Comparison of ENCODE assay signal across 1 cellular context in genomic region chr3:177611781-177612389, GRCh38.
TF ChIP-seq lines count a peak whose summit lies in the region.

No MANE protein-coding gene starts in this region.

TF ChIP-seq in IMR-90, 13 proteins besides CTCF, POLR2A, EP300 and RAD21:
- TF ChIP-seq MAZ (IDR thresholded peaks at IDR 0.05; ENCODE audit: borderline replicate concordance, low read depth, low read length), result no peak
- TF ChIP-seq, protein P1, sequence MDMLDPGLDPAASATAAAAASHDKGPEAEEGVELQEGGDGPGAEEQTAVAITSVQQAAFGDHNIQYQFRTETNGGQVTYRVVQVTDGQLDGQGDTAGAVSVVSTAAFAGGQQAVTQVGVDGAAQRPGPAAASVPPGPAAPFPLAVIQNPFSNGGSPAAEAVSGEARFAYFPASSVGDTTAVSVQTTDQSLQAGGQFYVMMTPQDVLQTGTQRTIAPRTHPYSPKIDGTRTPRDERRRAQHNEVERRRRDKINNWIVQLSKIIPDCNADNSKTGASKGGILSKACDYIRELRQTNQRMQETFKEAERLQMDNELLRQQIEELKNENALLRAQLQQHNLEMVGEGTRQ (IDR thresholded peaks at IDR 0.05; ENCODE audit: low read depth, low read length), result no peak
- no peak for TF ChIP-seq RCOR1 (IDR thresholded peaks at IDR 0.05; ENCODE audit: insufficient replicate concordance, low read length)
- TF ChIP-seq BHLHE40 (IDR thresholded peaks at IDR 0.05; ENCODE audit: low read depth, low read length), result no peak
- no peak for TF ChIP-seq MXI1 (IDR thresholded peaks at IDR 0.05; ENCODE audit: borderline replicate concordance, low read depth, low read length)
- TF ChIP-seq, protein P2, sequence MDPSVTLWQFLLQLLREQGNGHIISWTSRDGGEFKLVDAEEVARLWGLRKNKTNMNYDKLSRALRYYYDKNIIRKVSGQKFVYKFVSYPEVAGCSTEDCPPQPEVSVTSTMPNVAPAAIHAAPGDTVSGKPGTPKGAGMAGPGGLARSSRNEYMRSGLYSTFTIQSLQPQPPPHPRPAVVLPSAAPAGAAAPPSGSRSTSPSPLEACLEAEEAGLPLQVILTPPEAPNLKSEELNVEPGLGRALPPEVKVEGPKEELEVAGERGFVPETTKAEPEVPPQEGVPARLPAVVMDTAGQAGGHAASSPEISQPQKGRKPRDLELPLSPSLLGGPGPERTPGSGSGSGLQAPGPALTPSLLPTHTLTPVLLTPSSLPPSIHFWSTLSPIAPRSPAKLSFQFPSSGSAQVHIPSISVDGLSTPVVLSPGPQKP (IDR thresholded peaks at IDR 0.05; ENCODE audit: borderline replicate concordance, low read depth, low read length), result no peak
- TF ChIP-seq SMC3 (IDR thresholded peaks at IDR 0.05; ENCODE audit: low read depth, low read length), result no peak
- TF ChIP-seq CHD1 (IDR thresholded peaks at IDR 0.05; ENCODE audit: low read depth, low read length), result no peak
